In genomic region chr1:94154989-94155388, GRCh38 we compare ENCODE assay signal across 17 cellular contexts. TPM values are rescaled to one million over a fixed set of nuclear protein-coding genes. Genes with fewer than 3 reads are reported as not detected.
"Had no signal": no experiment of that assay in that cellular context is flagged by ENCODE, and none has a peak within 500 bp of the region (broad histone marks: within the 10 kb centered on the region; RNA-seq: fewer than 3 reads in every experiment).

No MANE protein-coding gene starts in this region.

- H3K4me3 ChIP-seq: colonic mucosa, ovary, upper lobe of right lung had no signal

- DNase-seq: activated CD4-positive, alpha-beta memory T cell treated with anti-CD3 and anti-CD28 coated beads, Interleukin-2, amount 10 ng/mL, durations not matched to agents 7 days and 5 days; activated CD4-positive, alpha-beta T cell treated with anti-CD3 and anti-CD28 coated beads for 36 hours; activated CD8-positive, alpha-beta memory T cell treated with anti-CD3 and anti-CD28 coated beads, Interleukin-2, amount 50 U/mL, for 4 hours; activated gamma-delta T cell treated with Interleukin-2 at 50 U/mL for 16 hours; activated naive CD8-positive, alpha-beta T cell treated with anti-CD3 and anti-CD28 coated beads for 36 hours; activated T-cell treated with anti-CD3 and anti-CD28 coated beads, Interleukin-2, amount 50 U/mL, for 72 hours; anterior cingulate cortex; colonic mucosa; effector CD4-positive, alpha-beta T cell; left colon; mesendoderm; ovary; stimulated activated naive CD4-positive, alpha-beta T cell treated with Interleukin-2 at 50 U/mL for 16 hours; T1000; upper lobe of right lung; WERI-Rb-1 had no signal

- H3K9me3 ChIP-seq: colonic mucosa, ovary, upper lobe of right lung had no signal

- H3K4me1 ChIP-seq: colonic mucosa, upper lobe of right lung had no signal

- H3K27me3 ChIP-seq: colonic mucosa, ovary, upper lobe of right lung had no signal

- ATAC-seq: activated CD4-positive, alpha-beta T cell treated with anti-CD3 and anti-CD28 coated beads for 36 hours; activated T-cell treated with anti-CD3 and anti-CD28 coated beads, Interleukin-2, amount 50 U/mL, for 72 hours; left colon; upper lobe of right lung had no signal

- H3K36me3 ChIP-seq: colonic mucosa, ovary, upper lobe of right lung, WERI-Rb-1 had no signal

RNA-seq across cellular contexts. Expression of gene ABCA4, which starts 34.0 kb away (rescaled TPM):
- total RNA-seq: activated CD4-positive, alpha-beta memory T cell treated with anti-CD3 and anti-CD28 coated beads, Interleukin-2, amount 10 ng/mL, durations not matched to agents 7 days and 5 days; activated naive CD8-positive, alpha-beta T cell treated with anti-CD3 and anti-CD28 coated beads for 36 hours; SK-MEL-5 had no signal
